9 cellular contexts compared by ENCODE assay signal in genomic region chr6:132511159-132511835, GRCh38. TPM values are rescaled to one million over a fixed set of nuclear protein-coding genes. Genes with fewer than 3 reads are reported as not detected.
DNase-seq lines count a peak whose midpoint lies in the region; ATAC-seq and TF ChIP-seq lines count a peak whose summit lies in the region.
"Had no signal": no experiment of that assay in that cellular context is flagged by ENCODE, and none has a peak within 500 bp of the region (broad histone marks: within the 10 kb centered on the region; RNA-seq: fewer than 3 reads in every experiment).

No MANE protein-coding gene starts in this region.

- DNase-seq in RKO (ENCODE audit: low spot score) (peak; percentile 21), fibroblast of pulmonary artery (ENCODE audit: low read depth) (no peak), skeletal muscle cell (ENCODE audit: low read depth) (no peak), left colon (no peak), SW480 (ENCODE audit: low spot score) (no peak)
- DNase-seq in stimulated activated CD8-positive, alpha-beta memory T cell treated with anti-CD3 and anti-CD28 coated beads, Interleukin-4, amount 100 ng/mL, for 48 hours = no peak

- H3K4me3 ChIP-seq in fibroblast of pulmonary artery (replicated peaks; ENCODE audit: low read depth, low read length) (peak overlapping the region; percentile 81), skeletal muscle cell (ENCODE audit: low read depth, low read length) (peak overlapping the region; percentile 83)

- no peak for TF ChIP-seq CTCF in fibroblast of pulmonary artery (IDR thresholded peaks at IDR 0.05; ENCODE audit: low read length, missing control alignments)

- peak; percentile 15 for ATAC-seq in GM19043 (IDR thresholded peaks at IDR 0.05; ENCODE audit: low read depth, unreplicated experiment)
- no peak for ATAC-seq in left colon
- no peak for ATAC-seq in HG03175 (IDR thresholded peaks at IDR 0.05; ENCODE audit: unreplicated experiment)

- intact Hi-C loops in left colon (cut with DNase I, micrococcal nuclease) = no loop called here

RNA-seq across cellular contexts. Expression of gene STX7, which starts 1.6 kb away (rescaled TPM):
- 10 to 100 TPM; 52.4 to 70.9 TPM for total RNA-seq in left colon

RNA-seq across cellular contexts. Expression of gene TAAR9, which starts 26.8 kb away (rescaled TPM):
- total RNA-seq in left colon = not detected
- total RNA-seq: SJSA1 had no signal

RNA-seq across cellular contexts. Expression of gene TAAR8, which starts 41.2 kb away (rescaled TPM):
- not detected for total RNA-seq in left colon
- total RNA-seq: SJSA1 had no signal

RNA-seq across cellular contexts. Expression of gene TAAR6, which starts 58.8 kb away (rescaled TPM):
- not detected for total RNA-seq in left colon
- total RNA-seq: SJSA1 had no signal
